In the genomic region with DNA sequence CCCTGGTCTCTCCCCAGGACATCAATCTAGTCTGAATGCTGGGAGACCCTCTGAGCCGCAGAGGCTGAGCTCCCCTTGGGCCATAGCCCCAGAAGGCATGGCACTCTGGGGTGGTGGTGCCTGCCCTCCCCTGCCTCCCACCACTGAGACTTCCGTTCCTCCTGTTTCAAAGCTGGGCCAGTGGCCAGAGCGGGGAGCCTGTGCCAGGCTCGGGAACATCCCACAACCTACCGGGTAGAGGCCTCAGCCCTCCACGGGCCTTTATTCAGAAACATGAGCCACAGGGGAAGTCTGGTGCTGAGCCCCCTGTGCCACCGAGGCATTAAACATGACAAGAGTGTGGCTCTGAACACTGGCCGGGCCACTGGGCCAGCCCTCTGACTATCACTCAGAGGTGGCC, we compare ENCODE assay signal across 24 cellular contexts. TPM values are rescaled to one million over a fixed set of nuclear protein-coding genes. Genes with fewer than 3 reads are reported as not detected.
DNase-seq lines count a peak whose midpoint lies in the region; ATAC-seq and TF ChIP-seq lines count a peak whose summit lies in the region.
"Had no signal": no experiment of that assay in that cellular context is flagged by ENCODE, and none has a peak within 500 bp of the region (broad histone marks: within the 10 kb centered on the region; RNA-seq: fewer than 3 reads in every experiment).

No MANE protein-coding gene starts in this region.

- no peaks in the 10 kb centered on the region for H3K27me3 ChIP-seq in heart right ventricle
- H3K27me3 ChIP-seq in endocrine pancreas (ENCODE audit: control insufficient read depth, insufficient read depth, low read length) = no peaks in the 10 kb centered on the region

- no peak overlapping the region for H3K4me3 Mint-ChIP-seq in neural crest cell
- H3K4me3 Mint-ChIP-seq: CD4-positive, alpha-beta memory T cell had no signal

- WGBS in heart right ventricle, 2 donors = 68 to 82% methylated on average over 8 of the region's 8 CpGs

- H3K36me3 Mint-ChIP-seq in neural crest cell (ENCODE audit: low read depth) = no peaks in the 10 kb centered on the region
- H3K36me3 Mint-ChIP-seq: CD4-positive, alpha-beta memory T cell had no signal

- no peaks in the 10 kb centered on the region for H3K27me3 Mint-ChIP-seq in neural crest cell (ENCODE audit: low read depth)
- H3K27me3 Mint-ChIP-seq: CD4-positive, alpha-beta memory T cell had no signal

- H3K4me1 Mint-ChIP-seq in neural crest cell = peaks cover 11% of the 10 kb centered on the region

- H3K9ac ChIP-seq in endocrine pancreas (ENCODE audit: control insufficient read depth, insufficient read depth, low read length) = peak overlapping the region; percentile 16

- H3K4me1 ChIP-seq in heart right ventricle (peaks cover 0 to 10% (median 0%) of the 10 kb centered on the region in 9 donors), endocrine pancreas (ENCODE audit: control insufficient read depth, insufficient read depth, low read length) (no peaks in the 10 kb centered on the region)

- H3K4me3 ChIP-seq in heart right ventricle = no peak overlapping the region
- no peak overlapping the region for H3K4me3 ChIP-seq in endocrine pancreas (ENCODE audit: control insufficient read depth, insufficient read depth, low read length)
- H3K4me3 ChIP-seq: SK-N-MC had no signal

- peak overlapping the region; percentile 71 for H3K27ac Mint-ChIP-seq in neural crest cell (ENCODE audit: unreplicated experiment)
- H3K27ac Mint-ChIP-seq: CD4-positive, alpha-beta memory T cell had no signal

- H3K9me3 Mint-ChIP-seq in neural crest cell = no peaks in the 10 kb centered on the region
- H3K9me3 Mint-ChIP-seq: CD4-positive, alpha-beta memory T cell had no signal

- ATAC-seq in Right ventricle myocardium inferior (no peak), heart right ventricle (no peak), GM21528 (IDR thresholded peaks at IDR 0.05; ENCODE audit: low FRiP score, unreplicated experiment) (no peak)

- intact Hi-C loops in Right ventricle myocardium inferior (cut with DNase I) (no loop called here), heart right ventricle (cut with DNase I) (loop anchor here in 1 of 10 donors (10.0 kb wide), 1 partner anchor 215 kb away; the partner anchor contains the start of gene DMAP1)

- no peak overlapping the region for H3K27ac ChIP-seq in heart right ventricle
- H3K27ac ChIP-seq: HL-60, SK-N-MC had no signal

- no peaks in the 10 kb centered on the region for H3K9me3 ChIP-seq in heart right ventricle
- no peaks in the 10 kb centered on the region for H3K9me3 ChIP-seq in endocrine pancreas (ENCODE audit: control insufficient read depth, low read length)

- TF ChIP-seq CTCF in heart right ventricle (IDR thresholded peaks at IDR 0.05) = no peak
- no peak for TF ChIP-seq CTCF in neural crest cell (conservative IDR thresholded peaks at IDR 0.05)

- DNase-seq in Right ventricle myocardium inferior (ENCODE audit: missing footprints) = peak; percentile 28
- DNase-seq in heart right ventricle = no peak
- no peak for DNase-seq in neural crest cell (ENCODE audit: low read depth, low spot score)
- no peak for DNase-seq in stimulated activated CD8-positive, alpha-beta memory T cell treated with anti-CD3 and anti-CD28 coated beads, Interleukin-4, amount 100 ng/mL, for 48 hours
- DNase-seq in NK-92 (lab: John Stamatoyannopoulos, UW; ENCODE audit: unreplicated experiment) = no peak
- DNase-seq: CD4-positive, alpha-beta memory T cell; COR-L47; DMS79 treated with DMSO at 0.1 percent for 48 hours; GF-D8; HCEC 1CT; Karpas-422; NCI-H1092; NCI-H1417 treated with DMSO at 0.1 percent for 48 hours; NCI-H1694 treated with DMSO at 0.1 percent for 48 hours; NCI-H2081; NCI-H524; NCI-H774; NK-92 treated with Interleukin-12 subunit alpha and Interleukin-12 subunit beta, amount 100 ng/mL, for 24 hours; RPMI8226; SHP77 treated with DMSO at 0.1 percent for 48 hours had no signal

- H3K36me3 ChIP-seq in heart right ventricle (no peaks in the 10 kb centered on the region), endocrine pancreas (ENCODE audit: control insufficient read depth, insufficient read depth, low read length) (no peaks in the 10 kb centered on the region)

RNA-seq across cellular contexts. Expression of gene CCDC24, which starts 8.1 kb away (rescaled TPM):
- total RNA-seq in Right ventricle myocardium inferior = 0.89 TPM
- total RNA-seq in heart right ventricle = 1 to 10 TPM in 8 of 10 donors, under 1 TPM in 2; 0.55 to 3.1 (median 1.3) TPM
- polyA plus RNA-seq in heart right ventricle = 1 to 10 TPM; 1.1 to 3.1 TPM
- 4.9 and 5.5 TPM in 2 replicates for total RNA-seq in neural crest cell

RNA-seq across cellular contexts. Expression of gene B4GALT2, which starts 20.4 kb away (rescaled TPM):
- 39.1 TPM for total RNA-seq in Right ventricle myocardium inferior
- 10 to 100 TPM; 31.1 to 47.0 (median 38.6) TPM for total RNA-seq in heart right ventricle
- polyA plus RNA-seq in heart right ventricle = 10 to 100 TPM; 25.4 to 50.8 TPM
- 88.7 and 91.8 TPM in 2 replicates for total RNA-seq in neural crest cell

RNA-seq across cellular contexts. Expression of gene ATP6V0B, which starts 24.7 kb away (rescaled TPM):
- total RNA-seq in Right ventricle myocardium inferior (84.5 TPM), heart right ventricle (100 to 1,000 TPM in 3 of 10 donors, 10 to 100 TPM in 7; 63.1 to 112 (median 72.9) TPM), neural crest cell (125 and 129 TPM in 2 replicates)
- polyA plus RNA-seq in heart right ventricle = 100 to 1,000 TPM in 1 of 2 donors, 10 to 100 TPM in 1; 73.4 to 227 TPM

RNA-seq across cellular contexts. Expression of gene DPH2, which starts 29.6 kb away (rescaled TPM):
- total RNA-seq in Right ventricle myocardium inferior = 14.8 TPM
- total RNA-seq in heart right ventricle = 10 to 100 TPM; 10.7 to 22.0 (median 14.3) TPM
- 10 to 100 TPM in 1 of 2 donors, 1 to 10 TPM in 1; 9.4 to 33.7 TPM for polyA plus RNA-seq in heart right ventricle
- 32.7 and 34.4 TPM in 2 replicates for total RNA-seq in neural crest cell

RNA-seq across cellular contexts. Expression of gene SLC6A9, which starts 31.8 kb away (rescaled TPM):
- total RNA-seq in Right ventricle myocardium inferior (1.5 TPM), heart right ventricle (1 to 10 TPM in 5 of 10 donors, under 1 TPM in 5; 0.32 to 1.6 (median 0.91) TPM), neural crest cell (20.9 and 22.8 TPM in 2 replicates)
- polyA plus RNA-seq in heart right ventricle = 1 to 10 TPM in 1 of 2 donors, under 1 TPM in 1; 0.88 to 1.7 TPM
- polyA plus RNA-seq: CD4-positive, alpha-beta memory T cell had no signal
